22 cellular contexts compared by ENCODE assay signal in the genomic region with DNA sequence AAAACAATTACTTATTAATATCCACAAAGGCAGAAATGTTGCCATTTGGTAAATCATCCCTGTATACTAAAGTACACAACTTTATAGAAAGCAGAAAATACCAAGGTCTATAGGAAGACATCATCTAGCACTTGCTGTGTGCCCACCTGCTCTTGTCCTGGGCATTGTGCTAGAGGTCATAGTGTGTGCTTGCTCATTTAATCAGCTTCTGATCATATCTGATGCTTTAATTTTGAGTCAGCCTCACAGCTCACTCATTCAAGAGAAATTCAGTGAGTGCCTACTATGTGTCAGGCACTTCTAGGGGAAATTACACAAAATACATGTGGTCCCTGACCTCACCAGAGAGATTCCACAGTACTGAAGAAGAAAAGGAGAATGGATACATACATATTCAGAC.
DNase-seq lines count a peak whose midpoint lies in the region; ATAC-seq, FAIRE-seq and TF ChIP-seq lines count a peak whose summit lies in the region.
"Had no signal": no experiment of that assay in that cellular context is flagged by ENCODE, and none has a peak within 500 bp of the region (broad histone marks: within the 10 kb centered on the region; RNA-seq: fewer than 3 reads in every experiment).

No MANE protein-coding gene starts in this region.

- peak in 1 of 2 donors; percentile 80 for ATAC-seq in activated T-cell treated with anti-CD3 and anti-CD28 coated beads, Interleukin-2, amount 50 U/mL, for 72 hours (replicated peaks in 1 of 2)
- peak; percentile 42 for ATAC-seq in GM12878
- ATAC-seq in stimulated activated effector memory CD8-positive, alpha-beta T cell treated with anti-CD3 and anti-CD28 coated beads, Interleukin-12 subunit alpha, Interleukin-12 subunit beta, amount 100 ng/mL, for 72 hours, result peak; percentile 71
- ATAC-seq in GM21529 (IDR thresholded peaks at IDR 0.05; ENCODE audit: unreplicated experiment), result no peak
- ATAC-seq in GM18909 (IDR thresholded peaks at IDR 0.05; ENCODE audit: poor library complexity, unreplicated experiment), result no peak
- ATAC-seq: A549; CD8-positive, alpha-beta T cell had no signal

- H4K20me1 ChIP-seq in GM12878 (ENCODE audit: control insufficient read depth, insufficient read depth), result no peaks in the 10 kb centered on the region
- H4K20me1 ChIP-seq: BLaER1 treated with 17β-estradiol and CSF1 and Interleukin-3, amounts not matched to agents 10 nM and 100 nM had no signal

- DNase-seq in activated T-cell treated with anti-CD3 and anti-CD28 coated beads, Interleukin-2, amount 50 U/mL, for 72 hours, result no peak
- no peak for DNase-seq in activated T-cell treated with anti-CD3 and anti-CD28 coated beads, Interleukin-2, amount 50 U/mL, for 48 hours
- DNase-seq in RKO (ENCODE audit: low spot score), result peak; percentile 3
- no peak for DNase-seq in GM12878 (ENCODE audit: low read depth, low spot score)
- no peak for DNase-seq in stimulated activated effector memory CD8-positive, alpha-beta T cell treated with anti-CD3 and anti-CD28 coated beads, Interleukin-12 subunit alpha, Interleukin-12 subunit beta, amount 100 ng/mL, for 72 hours (ENCODE audit: low spot score in 2 of 2)
- DNase-seq in SKM-1 (lab: John Stamatoyannopoulos, UW; ENCODE audit: unreplicated experiment), result no peak
- DNase-seq: AML-193; Caco-2; Calu3; CD4-positive, alpha-beta T cell; CD8-positive, alpha-beta T cell; DMS79 treated with DMSO at 0.1 percent for 48 hours; GDM1 had no signal

- no peak for TF ChIP-seq RAD21 in GM12878 (IDR thresholded peaks at IDR 0.05; ENCODE audit: insufficient read depth, low read depth, low read length)

- no peaks in the 10 kb centered on the region for H3K36me3 Mint-ChIP-seq in activated T-cell treated with anti-CD3 and anti-CD28 coated beads, Interleukin-2, amount 50 U/mL, for 72 hours (ENCODE audit: insufficient read depth in 2 of 2)
- no peaks in the 10 kb centered on the region for H3K36me3 Mint-ChIP-seq in stimulated activated effector memory CD8-positive, alpha-beta T cell treated with anti-CD3 and anti-CD28 coated beads, Interleukin-12 subunit alpha, Interleukin-12 subunit beta, amount 100 ng/mL, for 72 hours
- H3K36me3 Mint-ChIP-seq: CD8-positive, alpha-beta T cell had no signal

- no peak for FAIRE-seq in GM12878 (lab: Jason Lieb, UNC)
- FAIRE-seq: A549, D721Med, GM12891 had no signal

- no peak overlapping the region for H3K9ac ChIP-seq in GM12878 (ENCODE audit: control insufficient read depth, insufficient read depth, low read length)
- H3K9ac ChIP-seq: BLaER1 treated with 17β-estradiol and CSF1 and Interleukin-3, amounts not matched to agents 10 nM and 100 nM had no signal

- no peaks in the 10 kb centered on the region for H3K4me1 ChIP-seq in GM12878 (ENCODE audit: control insufficient read depth, insufficient read depth, low read length)
- H3K4me1 ChIP-seq: A549, Caco-2 had no signal

- H3K27me3 ChIP-seq in GM12878 (replicated peaks in 1 of 2; ENCODE audit: control insufficient read depth in 2 of 2, insufficient read depth in 2 of 2, low read length in 1 of 2), result peaks cover 0 to 2% of the 10 kb centered on the region in 2 experiments; a peak in 2 of 4 replicates
- H3K27me3 ChIP-seq: BLaER1 treated with 17β-estradiol and CSF1 and Interleukin-3, amounts not matched to agents 10 nM and 100 nM had no signal

- peaks cover 6% of the 10 kb centered on the region for H3K27me3 Mint-ChIP-seq in activated T-cell treated with anti-CD3 and anti-CD28 coated beads, Interleukin-2, amount 50 U/mL, for 72 hours (ENCODE audit: low read depth)

- TF ChIP-seq EP300 in GM12878 (IDR thresholded peaks at IDR 0.05; ENCODE audit: borderline replicate concordance in 1 of 2, control insufficient read depth in 1 of 2, low read depth in 2 of 2, low read length in 2 of 2), result no peak

- no peak overlapping the region for H2AFZ ChIP-seq in GM12878 (ENCODE audit: control insufficient read depth, low read depth, low read length)

- SMC1A ChIA-PET in GM12878 (lab: Charles Lee; ENCODE audit: uncharacterized antibody, unreplicated experiment), result no interaction called here

- RAD21 ChIA-PET in GM12878 (lab: Charles Lee; ENCODE audit: unreplicated experiment), result no interaction called here

- H3K9me3 ChIP-seq in GM12878 (replicated peaks; ENCODE audit: control insufficient read depth, insufficient read depth, low read length), result no peaks in the 10 kb centered on the region
- H3K9me3 ChIP-seq: A549; BLaER1 treated with 17β-estradiol and CSF1 and Interleukin-3, amounts not matched to agents 10 nM and 100 nM; Caco-2 had no signal

- H3K4me1 Mint-ChIP-seq in activated T-cell treated with anti-CD3 and anti-CD28 coated beads, Interleukin-2, amount 50 U/mL, for 72 hours (ENCODE audit: low read depth), result no peaks in the 10 kb centered on the region
- H3K4me1 Mint-ChIP-seq in stimulated activated effector memory CD8-positive, alpha-beta T cell treated with anti-CD3 and anti-CD28 coated beads, Interleukin-12 subunit alpha, Interleukin-12 subunit beta, amount 100 ng/mL, for 72 hours, result no peaks in the 10 kb centered on the region
- H3K4me1 Mint-ChIP-seq: B cell had no signal

- H3K4me3 Mint-ChIP-seq in activated T-cell treated with anti-CD3 and anti-CD28 coated beads, Interleukin-2, amount 50 U/mL, for 72 hours, result no peak overlapping the region
- no peak overlapping the region for H3K4me3 Mint-ChIP-seq in stimulated activated effector memory CD8-positive, alpha-beta T cell treated with anti-CD3 and anti-CD28 coated beads, Interleukin-12 subunit alpha, Interleukin-12 subunit beta, amount 100 ng/mL, for 72 hours
- H3K4me3 Mint-ChIP-seq: B cell; CD4-positive, alpha-beta T cell; CD8-positive, alpha-beta T cell had no signal

- POLR2A ChIA-PET in GM12878 (lab: Charles Lee), result no interaction called here

- no peak overlapping the region for H3K27ac ChIP-seq in GM12878 (ENCODE audit: control insufficient read depth, insufficient read depth)
- H3K27ac ChIP-seq: 22Rv1; A549; BLaER1 treated with 17β-estradiol and CSF1 and Interleukin-3, amounts not matched to agents 10 nM and 100 nM; C4-2B had no signal

- H3K27ac Mint-ChIP-seq in activated T-cell treated with anti-CD3 and anti-CD28 coated beads, Interleukin-2, amount 50 U/mL, for 72 hours, result peak overlapping the region; percentile 37
- H3K27ac Mint-ChIP-seq in stimulated activated effector memory CD8-positive, alpha-beta T cell treated with anti-CD3 and anti-CD28 coated beads, Interleukin-12 subunit alpha, Interleukin-12 subunit beta, amount 100 ng/mL, for 72 hours, result no peak overlapping the region
- H3K27ac Mint-ChIP-seq: B cell; CD4-positive, alpha-beta T cell; CD8-positive, alpha-beta T cell had no signal

- TF ChIP-seq CTCF in GM12878 (IDR thresholded peaks at IDR 0.05 in 2 of 3, conservative IDR thresholded peaks at IDR 0.05 in 1 of 3; ENCODE audit: control insufficient read depth in 2 of 3, extremely low read depth in 1 of 3, insufficient read depth in 1 of 3, low read depth in 3 of 3, low read length in 3 of 3), result no peak

- no TSS peak for BruUV-seq in GM12878 (replicated peaks; lab: Mats Ljungman, UMichigan)

- in situ Hi-C loops in GM12878 (cut with MboI), result no loop called here

- peaks cover 0 to 5% of the 10 kb centered on the region in 2 donors for H3K9me3 Mint-ChIP-seq in activated T-cell treated with anti-CD3 and anti-CD28 coated beads, Interleukin-2, amount 50 U/mL, for 72 hours
- peaks cover 2% of the 10 kb centered on the region for H3K9me3 Mint-ChIP-seq in stimulated activated effector memory CD8-positive, alpha-beta T cell treated with anti-CD3 and anti-CD28 coated beads, Interleukin-12 subunit alpha, Interleukin-12 subunit beta, amount 100 ng/mL, for 72 hours
- H3K9me3 Mint-ChIP-seq: CD4-positive, alpha-beta T cell had no signal

- intact Hi-C loops in GM12878 (cut with micrococcal nuclease; ENCODE audit: unreplicated experiment), result no loop called here

- H3K4me2 ChIP-seq in GM12878 (ENCODE audit: control insufficient read depth, insufficient read depth), result no peak overlapping the region
- H3K4me2 ChIP-seq: A549; BLaER1 treated with 17β-estradiol and CSF1 and Interleukin-3, amounts not matched to agents 10 nM and 100 nM had no signal

- no peak for TF ChIP-seq POLR2A in GM12878 (IDR thresholded peaks at IDR 0.05; ENCODE audit: low read depth, low read length)

- H3K36me3 ChIP-seq in GM12878 (ENCODE audit: control insufficient read depth in 2 of 2, insufficient read depth in 2 of 2, low read length in 1 of 2), result no peaks in the 10 kb centered on the region
- H3K36me3 ChIP-seq: BLaER1 treated with 17β-estradiol and CSF1 and Interleukin-3, amounts not matched to agents 10 nM and 100 nM had no signal

- H3K79me2 ChIP-seq in GM12878 (ENCODE audit: control insufficient read depth, insufficient read depth, low read length), result no peaks in the 10 kb centered on the region

- H3K4me3 ChIP-seq in GM12878, result no peak overlapping the region
- H3K4me3 ChIP-seq: A549; BLaER1 treated with 17β-estradiol and CSF1 and Interleukin-3, amounts not matched to agents 10 nM and 100 nM had no signal

- CTCF ChIA-PET in GM12878 (lab: Yijun Ruan, JAX), result interaction anchor here (0.5 to 1.1 kb wide), 2 partner anchors 46 to 106 kb away, joined by 3 read pairs; no protein-coding TSS in a partner anchor

TF ChIP-seq in GM12878, 131 proteins besides CTCF, POLR2A, EP300 and RAD21 (continues in another document):
- TF ChIP-seq GABPA (IDR thresholded peaks at IDR 0.05; ENCODE audit: low read depth) (no peak), YY1 (IDR thresholded peaks at IDR 0.05; ENCODE audit: low read depth, low read length) (no peak), MEF2B (IDR thresholded peaks at IDR 0.05; ENCODE audit: partially characterized antibody, poor library complexity, severe bottlenecking) (no peak), FOXK2 (IDR thresholded peaks at IDR 0.05) (no peak), HCFC1 (IDR thresholded peaks at IDR 0.05; ENCODE audit: low read length) (no peak), RB1 (IDR thresholded peaks at IDR 0.05; ENCODE audit: borderline replicate concordance) (no peak)
- TF ChIP-seq, protein P1, sequence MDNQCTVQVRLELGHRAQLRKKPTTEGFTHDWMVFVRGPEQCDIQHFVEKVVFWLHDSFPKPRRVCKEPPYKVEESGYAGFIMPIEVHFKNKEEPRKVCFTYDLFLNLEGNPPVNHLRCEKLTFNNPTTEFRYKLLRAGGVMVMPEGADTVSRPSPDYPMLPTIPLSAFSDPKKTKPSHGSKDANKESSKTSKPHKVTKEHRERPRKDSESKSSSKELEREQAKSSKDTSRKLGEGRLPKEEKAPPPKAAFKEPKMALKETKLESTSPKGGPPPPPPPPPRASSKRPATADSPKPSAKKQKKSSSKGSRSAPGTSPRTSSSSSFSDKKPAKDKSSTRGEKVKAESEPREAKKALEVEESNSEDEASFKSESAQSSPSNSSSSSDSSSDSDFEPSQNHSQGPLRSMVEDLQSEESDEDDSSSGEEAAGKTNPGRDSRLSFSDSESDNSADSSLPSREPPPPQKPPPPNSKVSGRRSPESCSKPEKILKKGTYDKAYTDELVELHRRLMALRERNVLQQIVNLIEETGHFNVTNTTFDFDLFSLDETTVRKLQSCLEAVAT (IDR thresholded peaks at IDR 0.05), result no peak

Comparison
In these comparisons a context has a peak if more than half of its experiments do, and no peak if none do; other contexts are left out.
1. ATAC-seq: peak in GM12878 (single experiment) and stimulated activated effector memory CD8-positive, alpha-beta T cell treated with anti-CD3 and anti-CD28 coated beads, Interleukin-12 subunit alpha, Interleukin-12 subunit beta, amount 100 ng/mL, for 72 hours (single experiment); none in GM21529 (single experiment) and GM18909 (single experiment).